ENCODE assay signal across 18 cellular contexts in the genomic region with DNA sequence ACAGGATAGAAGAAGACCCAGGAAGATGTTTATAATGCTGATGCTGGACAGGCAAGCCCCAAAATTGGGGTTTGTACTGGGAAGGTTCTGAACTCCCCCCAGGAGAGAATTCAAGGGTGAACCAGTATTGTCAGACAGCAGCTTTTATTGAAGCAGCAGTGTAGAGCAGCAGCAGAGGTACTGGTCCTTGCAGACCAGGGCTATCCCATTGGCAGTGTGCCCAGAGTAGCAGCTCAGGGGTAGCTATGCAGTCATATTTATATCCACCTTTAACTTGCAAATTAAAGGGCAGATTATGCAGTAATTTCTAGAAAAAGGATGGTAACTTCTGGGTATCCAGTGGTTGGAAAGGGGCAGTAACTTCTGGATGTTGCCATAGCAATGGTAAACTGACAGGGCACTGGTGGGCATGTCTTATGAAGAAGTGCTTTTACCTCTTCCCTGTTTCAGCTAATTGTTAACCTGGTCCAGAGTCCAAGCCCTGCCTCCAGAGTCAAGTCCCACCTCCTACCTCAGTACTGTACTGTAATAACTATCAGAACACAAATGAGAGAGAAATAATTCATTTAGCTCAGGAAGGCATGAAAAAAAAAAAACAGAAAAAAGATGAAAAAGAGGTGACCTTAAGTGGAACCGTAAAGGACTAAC.
DNase-seq lines count a peak whose midpoint lies in the region; ATAC-seq and TF ChIP-seq lines count a peak whose summit lies in the region.
"Had no signal": no experiment of that assay in that cellular context is flagged by ENCODE, and none has a peak within 500 bp of the region (broad histone marks: within the 10 kb centered on the region; RNA-seq: fewer than 3 reads in every experiment).

No MANE protein-coding gene starts in this region.

- intact Hi-C loops in Calu3 (cut with micrococcal nuclease; ENCODE audit: unreplicated experiment): no loop called here

- no TSS peak for BruUV-seq in Calu3 (replicated peaks; lab: Mats Ljungman, UMichigan)

- no peaks in the 10 kb centered on the region for H3K4me1 ChIP-seq in mesenchymal stem cell (ENCODE audit: control insufficient read depth, insufficient read depth, low read depth, low read length)
- H3K4me1 ChIP-seq: spleen had no signal

- no peaks in the 10 kb centered on the region for H3K36me3 ChIP-seq in mesenchymal stem cell (ENCODE audit: control insufficient read depth in 1 of 2, insufficient read depth in 2 of 2, low read depth in 1 of 2, low read length in 2 of 2)
- H3K36me3 ChIP-seq: spleen had no signal

- no peak overlapping the region for H3K18ac ChIP-seq in mesenchymal stem cell (ENCODE audit: low read depth in 1 of 2, low read length in 2 of 2)

- ATAC-seq in GM19324 (IDR thresholded peaks at IDR 0.05; ENCODE audit: low FRiP score, unreplicated experiment) (peak; percentile 64), WTC11 (peak; percentile 68), HG02885 (IDR thresholded peaks at IDR 0.05; ENCODE audit: poor library complexity, unreplicated experiment) (no peak)
- ATAC-seq: left cardiac atrium; stimulated activated effector memory CD8-positive, alpha-beta T cell treated with anti-CD3 and anti-CD28 coated beads, Interleukin-12 subunit alpha, Interleukin-12 subunit beta, amount 100 ng/mL, for 72 hours had no signal

- H3K4me3 Mint-ChIP-seq in Calu3 (ENCODE audit: low read depth, unreplicated experiment) (no peak overlapping the region), WTC11 (no peak overlapping the region)
- H3K4me3 Mint-ChIP-seq: activated CD4-positive, alpha-beta T cell treated with anti-CD3 and anti-CD28 coated beads, Interleukin-2, amount 10 ng/mL, durations not matched to agents 7 days and 5 days; activated naive CD8-positive, alpha-beta T cell treated with anti-CD3 and anti-CD28 coated beads, Interleukin-2, amount 10 ng/mL, durations not matched to agents 7 days and 5 days; stimulated activated effector memory CD8-positive, alpha-beta T cell treated with anti-CD3 and anti-CD28 coated beads, Interleukin-12 subunit alpha, Interleukin-12 subunit beta, amount 100 ng/mL, for 72 hours had no signal

- TF ChIP-seq CTCF in Calu3 (IDR thresholded peaks at IDR 0.05; ENCODE audit: unreplicated experiment) (no peak), WTC11 (IDR thresholded peaks at IDR 0.05) (no peak)

- no peak overlapping the region for H2BK5ac ChIP-seq in mesenchymal stem cell (ENCODE audit: low read depth, low read length, poor library complexity, severe bottlenecking)

- no peaks in the 10 kb centered on the region for H3K9me3 ChIP-seq in mesenchymal stem cell (ENCODE audit: control insufficient read depth, low read length)
- H3K9me3 ChIP-seq: spleen had no signal

- H3K9ac ChIP-seq in mesenchymal stem cell (ENCODE audit: low read length): no peak overlapping the region

- CTCF ChIA-PET in Calu3 (lab: Charles Lee): interaction anchor here (0.6 to 0.8 kb wide), 2 partner anchors 155 to 1117 kb away, joined by 3 read pairs; no protein-coding TSS in a partner anchor
- CTCF ChIA-PET in WTC11 (lab: Charles Lee): no interaction called here

- H3K4me2 ChIP-seq in mesenchymal stem cell (ENCODE audit: low read length, poor library complexity, severe bottlenecking): no peak overlapping the region

- no peak overlapping the region for H3K4me3 ChIP-seq in mesenchymal stem cell (ENCODE audit: insufficient read depth in 1 of 2, low read depth in 1 of 2, low read length in 2 of 2)
- H3K4me3 ChIP-seq: spleen had no signal

- no peak overlapping the region for H4K8ac ChIP-seq in mesenchymal stem cell (ENCODE audit: low read length)

- 94% methylated on average over 1 of the region's 1 CpG for WGBS in mesenchymal stem cell

- H3K27ac ChIP-seq in mesenchymal stem cell (ENCODE audit: low read length, poor library complexity, severe bottlenecking): no peak overlapping the region
- H3K27ac ChIP-seq: spleen had no signal

- H4K91ac ChIP-seq in mesenchymal stem cell (ENCODE audit: low read length): no peak overlapping the region

- DNase-seq in Calu3: peak; percentile 24
- no peak for DNase-seq in WTC11 (ENCODE audit: low spot score)
- peak; percentile 7 for DNase-seq in mesenchymal stem cell
- DNase-seq in NCI-H1694 (lab: John Stamatoyannopoulos, UW): no peak
- no peak for DNase-seq in SIG-M5 (lab: John Stamatoyannopoulos, UW)
- DNase-seq: activated CD4-positive, alpha-beta T cell treated with anti-CD3 and anti-CD28 coated beads, Interleukin-2, amount 10 ng/mL, durations not matched to agents 7 days and 5 days; activated naive CD8-positive, alpha-beta T cell treated with anti-CD3 and anti-CD28 coated beads, Interleukin-2, amount 10 ng/mL, durations not matched to agents 7 days and 5 days; AML-193; central memory CD4-positive, alpha-beta T cell; effector memory CD4-positive, alpha-beta T cell; hypothalamus; left cardiac atrium; NCI-H1417; spleen had no signal

- peaks cover 10% of the 10 kb centered on the region for H3K4me1 Mint-ChIP-seq in Calu3 (ENCODE audit: low read depth, unreplicated experiment)
- H3K4me1 Mint-ChIP-seq in WTC11: peaks cover 37% of the 10 kb centered on the region
- H3K4me1 Mint-ChIP-seq: activated CD4-positive, alpha-beta T cell treated with anti-CD3 and anti-CD28 coated beads, Interleukin-2, amount 10 ng/mL, durations not matched to agents 7 days and 5 days; activated naive CD8-positive, alpha-beta T cell treated with anti-CD3 and anti-CD28 coated beads, Interleukin-2, amount 10 ng/mL, durations not matched to agents 7 days and 5 days; IgD-negative memory B cell; stimulated activated effector memory CD8-positive, alpha-beta T cell treated with anti-CD3 and anti-CD28 coated beads, Interleukin-12 subunit alpha, Interleukin-12 subunit beta, amount 100 ng/mL, for 72 hours had no signal

- H3K27me3 Mint-ChIP-seq in Calu3 (ENCODE audit: unreplicated experiment) (no peaks in the 10 kb centered on the region), WTC11 (ENCODE audit: low read depth) (no peaks in the 10 kb centered on the region)
- H3K27me3 Mint-ChIP-seq: activated CD4-positive, alpha-beta T cell treated with anti-CD3 and anti-CD28 coated beads, Interleukin-2, amount 10 ng/mL, durations not matched to agents 7 days and 5 days; activated naive CD8-positive, alpha-beta T cell treated with anti-CD3 and anti-CD28 coated beads, Interleukin-2, amount 10 ng/mL, durations not matched to agents 7 days and 5 days; IgD-negative memory B cell had no signal

- no peak overlapping the region for H2AFZ ChIP-seq in mesenchymal stem cell (ENCODE audit: low read depth, low read length)

- no peaks in the 10 kb centered on the region for H3K9me3 Mint-ChIP-seq in Calu3 (ENCODE audit: low read depth, unreplicated experiment)
- H3K9me3 Mint-ChIP-seq in WTC11: no peaks in the 10 kb centered on the region
- H3K9me3 Mint-ChIP-seq: activated CD4-positive, alpha-beta T cell treated with anti-CD3 and anti-CD28 coated beads, Interleukin-2, amount 10 ng/mL, durations not matched to agents 7 days and 5 days; activated naive CD8-positive, alpha-beta T cell treated with anti-CD3 and anti-CD28 coated beads, Interleukin-2, amount 10 ng/mL, durations not matched to agents 7 days and 5 days; IgD-negative memory B cell had no signal

- H3K79me1 ChIP-seq in mesenchymal stem cell (replicated peaks; ENCODE audit: low read length, poor library complexity, severe bottlenecking): no peaks in the 10 kb centered on the region

- no peak overlapping the region for H3K4ac ChIP-seq in mesenchymal stem cell (ENCODE audit: low read depth in 1 of 2, low read length in 2 of 2)

- H3K36me3 Mint-ChIP-seq in Calu3 (ENCODE audit: insufficient read depth, unreplicated experiment): no peaks in the 10 kb centered on the region
- no peaks in the 10 kb centered on the region for H3K36me3 Mint-ChIP-seq in WTC11
- H3K36me3 Mint-ChIP-seq: activated naive CD8-positive, alpha-beta T cell treated with anti-CD3 and anti-CD28 coated beads, Interleukin-2, amount 10 ng/mL, durations not matched to agents 7 days and 5 days; IgD-negative memory B cell; stimulated activated effector memory CD8-positive, alpha-beta T cell treated with anti-CD3 and anti-CD28 coated beads, Interleukin-12 subunit alpha, Interleukin-12 subunit beta, amount 100 ng/mL, for 72 hours had no signal

- H2AK5ac ChIP-seq in mesenchymal stem cell (ENCODE audit: low read length, severe bottlenecking): no peak overlapping the region

- POLR2A ChIA-PET in WTC11 (lab: Charles Lee): no interaction called here

- no peak overlapping the region for H2BK12ac ChIP-seq in mesenchymal stem cell (ENCODE audit: low read length in 2 of 2)

- H3K27ac Mint-ChIP-seq in Calu3 (ENCODE audit: unreplicated experiment) (no peak overlapping the region), WTC11 (no peak overlapping the region)
- H3K27ac Mint-ChIP-seq: activated CD4-positive, alpha-beta T cell treated with anti-CD3 and anti-CD28 coated beads, Interleukin-2, amount 10 ng/mL, durations not matched to agents 7 days and 5 days; activated naive CD8-positive, alpha-beta T cell treated with anti-CD3 and anti-CD28 coated beads, Interleukin-2, amount 10 ng/mL, durations not matched to agents 7 days and 5 days; IgD-negative memory B cell; stimulated activated effector memory CD8-positive, alpha-beta T cell treated with anti-CD3 and anti-CD28 coated beads, Interleukin-12 subunit alpha, Interleukin-12 subunit beta, amount 100 ng/mL, for 72 hours had no signal

- H3K14ac ChIP-seq in mesenchymal stem cell (ENCODE audit: low read length in 2 of 2): no peak overlapping the region

- H2BK120ac ChIP-seq in mesenchymal stem cell (ENCODE audit: low read depth, low read length): no peak overlapping the region

- H3K27me3 ChIP-seq in mesenchymal stem cell (ENCODE audit: control insufficient read depth in 1 of 2, insufficient read depth in 1 of 2, low read length in 2 of 2): no peaks in the 10 kb centered on the region
- H3K27me3 ChIP-seq: spleen had no signal

- H2BK15ac ChIP-seq in mesenchymal stem cell (ENCODE audit: low read depth, poor library complexity, severe bottlenecking): no peak overlapping the region

- no peak overlapping the region for H3K23ac ChIP-seq in mesenchymal stem cell (ENCODE audit: low read length in 2 of 2)

TF ChIP-seq in WTC11, 78 proteins besides CTCF, POLR2A, EP300 and RAD21 (continues in another document):
- TF ChIP-seq TP53 (CRISPR knock-in tag; IDR thresholded peaks at IDR 0.05): no peak
- TF ChIP-seq, protein P1, sequence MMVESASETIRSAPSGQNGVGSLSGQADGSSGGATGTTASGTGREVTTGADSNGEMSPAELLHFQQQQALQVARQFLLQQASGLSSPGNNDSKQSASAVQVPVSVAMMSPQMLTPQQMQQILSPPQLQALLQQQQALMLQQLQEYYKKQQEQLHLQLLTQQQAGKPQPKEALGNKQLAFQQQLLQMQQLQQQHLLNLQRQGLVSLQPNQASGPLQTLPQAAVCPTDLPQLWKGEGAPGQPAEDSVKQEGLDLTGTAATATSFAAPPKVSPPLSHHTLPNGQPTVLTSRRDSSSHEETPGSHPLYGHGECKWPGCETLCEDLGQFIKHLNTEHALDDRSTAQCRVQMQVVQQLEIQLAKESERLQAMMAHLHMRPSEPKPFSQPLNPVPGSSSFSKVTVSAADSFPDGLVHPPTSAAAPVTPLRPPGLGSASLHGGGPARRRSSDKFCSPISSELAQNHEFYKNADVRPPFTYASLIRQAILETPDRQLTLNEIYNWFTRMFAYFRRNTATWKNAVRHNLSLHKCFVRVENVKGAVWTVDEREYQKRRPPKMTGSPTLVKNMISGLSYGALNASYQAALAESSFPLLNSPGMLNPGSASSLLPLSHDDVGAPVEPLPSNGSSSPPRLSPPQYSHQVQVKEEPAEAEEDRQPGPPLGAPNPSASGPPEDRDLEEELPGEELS (CRISPR knock-in tag; IDR thresholded peaks at IDR 0.05): no peak

Comparison
In these comparisons a context has a peak if more than half of its experiments do, and no peak if none do; other contexts are left out.
1. DNase-seq: peak in Calu3 (single experiment) and mesenchymal stem cell (single experiment); none in WTC11 (single experiment), NCI-H1694 (single experiment) and SIG-M5 (single experiment).